Comparison of ENCODE assay signal across 1 cellular context in the genomic region with DNA sequence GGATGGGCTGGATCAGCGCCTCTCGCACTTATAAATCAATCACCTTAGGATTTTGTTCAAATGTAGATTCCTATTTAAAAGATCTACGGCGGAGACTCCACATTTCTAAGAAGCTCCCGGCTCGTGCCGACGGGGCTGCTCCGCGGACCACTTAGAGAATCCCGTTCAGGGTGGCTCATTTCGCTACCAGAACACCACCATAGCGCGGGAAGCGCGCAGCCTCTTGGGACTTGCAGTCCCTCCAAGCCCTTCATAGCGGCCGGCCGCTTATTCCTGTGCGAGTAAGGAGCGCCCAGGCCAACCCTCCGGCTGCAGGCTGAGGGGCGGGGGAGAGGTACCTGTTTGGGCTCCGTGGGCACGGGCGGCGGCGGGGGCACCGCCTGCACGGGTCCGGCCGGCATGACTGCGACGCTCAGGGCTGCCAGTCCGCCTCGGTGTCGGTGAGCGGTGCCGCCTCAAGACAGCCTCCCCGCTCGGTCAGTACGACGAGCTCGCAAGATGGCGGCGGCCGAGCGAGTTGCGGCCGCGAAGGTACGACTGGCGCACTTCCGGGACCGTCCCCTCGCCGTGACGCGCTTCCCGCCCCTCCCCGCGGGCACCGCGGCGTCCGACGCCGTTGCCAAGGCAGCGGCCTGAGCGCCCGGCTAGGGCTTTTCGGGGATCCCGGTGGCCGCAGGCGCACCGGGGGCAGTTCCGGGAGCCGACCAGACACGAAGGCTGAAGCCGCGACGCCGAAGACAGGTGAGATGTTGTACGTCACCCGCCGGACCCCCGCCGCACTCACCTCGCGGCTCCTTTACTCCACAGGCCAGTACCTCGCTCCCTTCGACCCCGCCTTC.
A peak's percentile ranks its signal among the peaks of the same experiment; 100 is the strongest.
TF ChIP-seq lines count a peak whose summit lies in the region.

TSS of gene CCDC157 (plus strand) at position 616 of the 839 bp plus-strand sequence. CDS start 8,994 bp downstream, outside the sequence.
TSS of gene SF3A1 (minus strand) at position 503 of the 839 bp plus-strand sequence. CDS start at position 401, 102 bp downstream.

TF ChIP-seq in HepG2, 621 proteins besides CTCF, POLR2A, EP300 and RAD21 (continued from another document):
- TF ChIP-seq ZNF574 (CRISPR knock-in tag; IDR thresholded peaks at IDR 0.05) = peak; percentile 95
- TF ChIP-seq ELF4 (CRISPR knock-in tag; IDR thresholded peaks at IDR 0.05; ENCODE audit: borderline replicate concordance) = no peak
- TF ChIP-seq ATM (IDR thresholded peaks at IDR 0.05; ENCODE audit: borderline replicate concordance) = no peak
- no peak for TF ChIP-seq BHLHE40 (IDR thresholded peaks at IDR 0.05; ENCODE audit: low read length)
- TF ChIP-seq PHF20 (CRISPR knock-in tag; IDR thresholded peaks at IDR 0.05) = peak; percentile 88
- no peak for TF ChIP-seq ZFP36L2 (CRISPR knock-in tag; IDR thresholded peaks at IDR 0.05)
- TF ChIP-seq TRIM24 (CRISPR knock-in tag; IDR thresholded peaks at IDR 0.05) = no peak
- TF ChIP-seq ZSCAN20 (CRISPR knock-in tag; IDR thresholded peaks at IDR 0.05; ENCODE audit: borderline replicate concordance) = no peak
- peak; percentile 80 for TF ChIP-seq MED13 (CRISPR knock-in tag; IDR thresholded peaks at IDR 0.05)
- peak; percentile 55; the same call in 1 of the 2 replicates for TF ChIP-seq ZNF670 (CRISPR knock-in tag; IDR thresholded peaks at IDR 0.05; ENCODE audit: borderline replicate concordance)
- no peak for TF ChIP-seq ZNF772 (CRISPR knock-in tag; IDR thresholded peaks at IDR 0.05)
- no peak for TF ChIP-seq NR2F1 (CRISPR knock-in tag; IDR thresholded peaks at IDR 0.05)
- TF ChIP-seq ZNF749 (CRISPR knock-in tag; IDR thresholded peaks at IDR 0.05; ENCODE audit: borderline replicate concordance) = no peak
- TF ChIP-seq SNAI1 (CRISPR knock-in tag; IDR thresholded peaks at IDR 0.05; ENCODE audit: borderline replicate concordance) = peak; percentile 71; the same call in 1 of the 2 replicates
TF ChIP-seq in HepG2: peak in this region for 273.
